In genomic region chr2:216195565-216195978, GRCh38 we compare ENCODE assay signal across 11 cellular contexts.
A peak's percentile ranks its signal among the peaks of the same experiment; 100 is the strongest.
DNase-seq lines count a peak whose midpoint lies in the region; ATAC-seq and TF ChIP-seq lines count a peak whose summit lies in the region.
"Had no signal": no experiment of that assay in that cellular context is flagged by ENCODE, and none has a peak within 500 bp of the region (broad histone marks: within the 10 kb centered on the region; RNA-seq: fewer than 3 reads in every experiment).

No MANE protein-coding gene starts in this region.

- peak; percentile 5 for DNase-seq in activated CD4-positive, alpha-beta T cell treated with anti-CD3 and anti-CD28 coated beads, Interleukin-2, amount 10 ng/mL, durations not matched to agents 7 days and 5 days
- no peak for DNase-seq in activated CD4-positive, alpha-beta T cell treated with anti-CD3 and anti-CD28 coated beads, Interleukin-2, amount 50 U/mL, for 4 hours
- DNase-seq in choroid plexus epithelial cell (ENCODE audit: low read depth), result peak; percentile 89
- peak; percentile 77 for DNase-seq in skeletal muscle cell (ENCODE audit: low read depth)
- no peak for DNase-seq in DMS 273 treated with DMSO at 0.1 percent for 48 hours (lab: John Stamatoyannopoulos, UW)
- no peak for DNase-seq in testis
- DNase-seq in NAMALWA (ENCODE audit: low spot score), result no peak
- DNase-seq: Kasumi-1; stimulated activated CD4-positive, alpha-beta T cell treated with anti-CD3 and anti-CD28 coated beads, Interleukin-12 subunit alpha, Interleukin-12 subunit beta, amount 100 ng/mL, for 4 hours had no signal

- TF ChIP-seq POLR2A in testis (IDR thresholded peaks at IDR 0.05), result no peak

- WGBS in testis, 2 donors, result 92 to 94% methylated on average over 4 of the region's 4 CpGs

- H3K4me1 ChIP-seq in testis, result no peaks in the 10 kb centered on the region

- POLR2A ChIA-PET in activated CD4-positive, alpha-beta T cell treated with anti-CD3 and anti-CD28 coated beads, Interleukin-2, amount 10 ng/mL, durations not matched to agents 7 days and 5 days (lab: Charles Lee), result interaction anchor here (0.5 kb wide), 1 partner anchor 32 kb away, joined by 3 read pairs; no protein-coding TSS in a partner anchor

- no peak overlapping the region for H3K27ac ChIP-seq in testis

- TF ChIP-seq CTCF in choroid plexus epithelial cell (conservative IDR thresholded peaks at IDR 0.05; ENCODE audit: low read depth, low read length) (no peak), testis (IDR thresholded peaks at IDR 0.05) (no peak)

- H3K4me3 Mint-ChIP-seq in activated CD4-positive, alpha-beta T cell treated with anti-CD3 and anti-CD28 coated beads, Interleukin-2, amount 10 ng/mL, durations not matched to agents 7 days and 5 days, result no peak overlapping the region
- H3K4me3 Mint-ChIP-seq: type B pancreatic cell had no signal

- H3K27ac Mint-ChIP-seq in activated CD4-positive, alpha-beta T cell treated with anti-CD3 and anti-CD28 coated beads, Interleukin-2, amount 10 ng/mL, durations not matched to agents 7 days and 5 days, result no peak overlapping the region
- H3K27ac Mint-ChIP-seq: type B pancreatic cell had no signal

- H3K27me3 ChIP-seq in testis, result no peaks in the 10 kb centered on the region

- H3K36me3 ChIP-seq in testis (ENCODE audit: low read depth, missing control alignments), result no peaks in the 10 kb centered on the region

- peaks cover 37% of the 10 kb centered on the region for H3K4me1 Mint-ChIP-seq in activated CD4-positive, alpha-beta T cell treated with anti-CD3 and anti-CD28 coated beads, Interleukin-2, amount 10 ng/mL, durations not matched to agents 7 days and 5 days

- H3K4me3 ChIP-seq in choroid plexus epithelial cell (ENCODE audit: low read depth, low read length) (no peak overlapping the region), skeletal muscle cell (ENCODE audit: low read depth, low read length) (no peak overlapping the region), testis (no peak overlapping the region)

- CTCF ChIA-PET in activated CD4-positive, alpha-beta T cell treated with anti-CD3 and anti-CD28 coated beads, Interleukin-2, amount 10 ng/mL, durations not matched to agents 7 days and 5 days (lab: Charles Lee), result interaction anchor here (1.1 to 1.3 kb wide), 3 partner anchors 12 to 29 kb away, joined by 3 to 4 read pairs (median 3); no protein-coding TSS in a partner anchor

- no peaks in the 10 kb centered on the region for H3K9me3 ChIP-seq in testis

- H3K9me3 Mint-ChIP-seq in activated CD4-positive, alpha-beta T cell treated with anti-CD3 and anti-CD28 coated beads, Interleukin-2, amount 10 ng/mL, durations not matched to agents 7 days and 5 days, result no peaks in the 10 kb centered on the region
- H3K9me3 Mint-ChIP-seq: type B pancreatic cell had no signal

- intact Hi-C loops in testis (cut with DNase I; ENCODE audit: low total_unique reads), result no loop called here

- H3K27me3 Mint-ChIP-seq in activated CD4-positive, alpha-beta T cell treated with anti-CD3 and anti-CD28 coated beads, Interleukin-2, amount 10 ng/mL, durations not matched to agents 7 days and 5 days, result no peaks in the 10 kb centered on the region
- H3K27me3 Mint-ChIP-seq: type B pancreatic cell had no signal

- peak; percentile 76 for ATAC-seq in SK-N-SH treated with all-trans-retinoic acid at 6 μM for 48 hours

- peaks cover 73% of the 10 kb centered on the region for H3K36me3 Mint-ChIP-seq in activated CD4-positive, alpha-beta T cell treated with anti-CD3 and anti-CD28 coated beads, Interleukin-2, amount 10 ng/mL, durations not matched to agents 7 days and 5 days (ENCODE audit: low read depth)

TF ChIP-seq in SK-N-SH treated with all-trans-retinoic acid at 6 μM for 48 hours, 23 proteins besides CTCF, POLR2A, EP300 and RAD21:
- TF ChIP-seq TOX (CRISPR knock-in tag; IDR thresholded peaks at IDR 0.05; ENCODE audit: borderline replicate concordance) (no peak), RARB (CRISPR knock-in tag; IDR thresholded peaks at IDR 0.05) (no peak), CSRNP3 (CRISPR knock-in tag; IDR thresholded peaks at IDR 0.05) (no peak), TCF4 (CRISPR knock-in tag; IDR thresholded peaks at IDR 0.05; ENCODE audit: borderline replicate concordance) (no peak), ZC3H10 (CRISPR knock-in tag; IDR thresholded peaks at IDR 0.05) (no peak), POU6F1 (CRISPR knock-in tag; IDR thresholded peaks at IDR 0.05; ENCODE audit: borderline replicate concordance, low read depth) (no peak), CSDC2 (CRISPR knock-in tag; IDR thresholded peaks at IDR 0.05) (no peak), OSR1 (CRISPR knock-in tag; IDR thresholded peaks at IDR 0.05) (no peak), BACH2 (CRISPR knock-in tag; IDR thresholded peaks at IDR 0.05; ENCODE audit: borderline replicate concordance) (no peak), ESRRG (CRISPR knock-in tag; IDR thresholded peaks at IDR 0.05) (no peak), PPARA (CRISPR knock-in tag; IDR thresholded peaks at IDR 0.05; ENCODE audit: borderline replicate concordance) (no peak), ZNF70 (CRISPR knock-in tag; IDR thresholded peaks at IDR 0.05) (no peak), TSHZ2 (CRISPR knock-in tag; IDR thresholded peaks at IDR 0.05) (no peak), CREB5 (CRISPR knock-in tag; IDR thresholded peaks at IDR 0.05; ENCODE audit: low read depth) (no peak), ISL1 (CRISPR knock-in tag; IDR thresholded peaks at IDR 0.05) (no peak; the same call in 1 of the 2 replicates), GLIS3 (CRISPR knock-in tag; IDR thresholded peaks at IDR 0.05) (no peak)

Comparison
In these comparisons a context has a peak if more than half of its experiments do, and no peak if none do; other contexts are left out.
1. DNase-seq: peak in activated CD4-positive, alpha-beta T cell treated with anti-CD3 and anti-CD28 coated beads, Interleukin-2, amount 10 ng/mL, durations not matched to agents 7 days and 5 days (single experiment), choroid plexus epithelial cell (single experiment) and skeletal muscle cell (single experiment); none in activated CD4-positive, alpha-beta T cell treated with anti-CD3 and anti-CD28 coated beads, Interleukin-2, amount 50 U/mL, for 4 hours (0 of 2), DMS 273 treated with DMSO at 0.1 percent for 48 hours (single experiment), testis (single experiment) and NAMALWA (single experiment).